In the genomic region with DNA sequence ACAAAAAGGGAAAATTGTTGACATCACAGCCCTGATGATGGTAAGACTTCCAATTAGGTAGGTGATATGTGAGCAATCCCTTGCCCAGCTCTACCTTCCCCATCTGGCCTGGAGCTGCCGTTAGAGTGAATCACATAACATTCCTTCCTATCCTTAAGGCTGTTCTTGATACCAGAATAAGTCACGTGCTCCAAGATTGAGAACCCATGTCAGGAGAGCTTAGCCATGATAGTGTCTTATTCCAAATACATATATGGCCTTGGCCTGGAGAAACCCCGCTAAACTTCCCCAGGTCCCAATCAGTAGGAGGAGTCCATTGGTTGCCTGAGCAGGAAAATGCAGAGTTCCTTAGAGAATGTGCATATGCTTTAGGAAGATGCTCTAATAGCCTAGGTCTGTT, we compare ENCODE assay signal across 10 cellular contexts.
"Had no signal": no experiment of that assay in that cellular context is flagged by ENCODE, and none has a peak within 500 bp of the region (broad histone marks: within the 10 kb centered on the region; RNA-seq: fewer than 3 reads in every experiment).

No MANE protein-coding gene starts in this region.

- H3K4me2 ChIP-seq: GM23338, KMS-11 had no signal

- H3K27ac ChIP-seq: HL-60, KMS-11 had no signal

- H3K4me3 ChIP-seq: GM23338 had no signal

- ATAC-seq: GM23338, HCT116 had no signal

- H2AFZ ChIP-seq: GM23338 had no signal

- H3K9ac ChIP-seq: KMS-11 had no signal

- DNase-seq: H9, HFFc6, IMR-90, KBM-7 had no signal

- FAIRE-seq: H1, H54 had no signal
